Comparison of ENCODE assay signal across 9 cellular contexts in genomic region chr21:42063206-42063577, GRCh38. TPM values are rescaled to one million over a fixed set of nuclear protein-coding genes. Genes with fewer than 3 reads are reported as not detected.
DNase-seq lines count a peak whose midpoint lies in the region; ATAC-seq and TF ChIP-seq lines count a peak whose summit lies in the region.
"Had no signal": no experiment of that assay in that cellular context is flagged by ENCODE, and none has a peak within 500 bp of the region (broad histone marks: within the 10 kb centered on the region; RNA-seq: fewer than 3 reads in every experiment).

No MANE protein-coding gene starts in this region.

- H3K36me3 ChIP-seq in mammary epithelial cell (ENCODE audit: insufficient read depth, low read length): no peaks in the 10 kb centered on the region

- TF ChIP-seq CTCF in mammary epithelial cell (conservative IDR thresholded peaks at IDR 0.05 in 1 of 2, IDR thresholded peaks at IDR 0.05 in 1 of 2; ENCODE audit: extremely low read depth in 1 of 2, insufficient read depth in 1 of 2, low read depth in 1 of 2, low read length in 2 of 2): no peak

- H3K27me3 Mint-ChIP-seq in activated CD8-positive, alpha-beta memory T cell treated with anti-CD3 and anti-CD28 coated beads, Interleukin-2, amount 10 ng/mL, durations not matched to agents 7 days and 5 days: no peaks in the 10 kb centered on the region

- H3K36me3 Mint-ChIP-seq in activated CD8-positive, alpha-beta memory T cell treated with anti-CD3 and anti-CD28 coated beads, Interleukin-2, amount 10 ng/mL, durations not matched to agents 7 days and 5 days: no peaks in the 10 kb centered on the region
- H3K36me3 Mint-ChIP-seq in activated naive CD4-positive, alpha-beta T cell treated with anti-CD3 and anti-CD28 coated beads, Interleukin-2, amount 50 U/mL, for 72 hours: no peaks in the 10 kb centered on the region

- CTCF ChIA-PET in activated CD8-positive, alpha-beta memory T cell treated with anti-CD3 and anti-CD28 coated beads, Interleukin-2, amount 10 ng/mL, durations not matched to agents 7 days and 5 days (lab: Charles Lee): interaction anchor here (0.8 to 2.0 kb wide), 5 partner anchors 45 to 137 kb away, joined by 3 to 11 read pairs (median 4); partner anchors contain the start of gene ZBTB21
- CTCF ChIA-PET in mammary epithelial cell (lab: Charles Lee; ENCODE audit: low non-redundant PET): no interaction called here

- in situ Hi-C loops in mammary epithelial cell (cut with MboI; ENCODE audit: low sequenced_read_pairs in 2 of 2): no loop called here

- H3K79me2 ChIP-seq in mammary epithelial cell (ENCODE audit: insufficient read depth, low read length): no peaks in the 10 kb centered on the region

- peak overlapping the region; percentile 81 for H3K27ac Mint-ChIP-seq in activated CD8-positive, alpha-beta memory T cell treated with anti-CD3 and anti-CD28 coated beads, Interleukin-2, amount 10 ng/mL, durations not matched to agents 7 days and 5 days
- H3K27ac Mint-ChIP-seq in activated naive CD4-positive, alpha-beta T cell treated with anti-CD3 and anti-CD28 coated beads, Interleukin-2, amount 50 U/mL, for 72 hours: peak overlapping the region; percentile 87 to 93

- H3K9me3 ChIP-seq in mammary epithelial cell (replicated peaks; ENCODE audit: insufficient read depth, low read length): no peaks in the 10 kb centered on the region

- H3K4me3 Mint-ChIP-seq in activated CD8-positive, alpha-beta memory T cell treated with anti-CD3 and anti-CD28 coated beads, Interleukin-2, amount 10 ng/mL, durations not matched to agents 7 days and 5 days: peak overlapping the region; percentile 61

- ATAC-seq in activated CD8-positive, alpha-beta memory T cell treated with anti-CD3 and anti-CD28 coated beads, Interleukin-2, amount 10 ng/mL, durations not matched to agents 7 days and 5 days: no peak
- ATAC-seq in activated naive CD4-positive, alpha-beta T cell treated with anti-CD3 and anti-CD28 coated beads, Interleukin-2, amount 50 U/mL, for 72 hours: no peak
- no peak for ATAC-seq in stimulated activated naive CD8-positive, alpha-beta T cell treated with anti-CD3 and anti-CD28 coated beads, Interleukin-15, Interleukin-2, amounts not matched to agents 100 U/mL and 50 U/mL, for 24 hours

- no peak overlapping the region for H2AFZ ChIP-seq in mammary epithelial cell (ENCODE audit: low read depth, low read length)

- 69% methylated on average over 3 of the region's 4 CpGs for WGBS in mammary epithelial cell (ENCODE audit: low coverage, missing lambda C conversion rate)

- H3K9me3 Mint-ChIP-seq in activated CD8-positive, alpha-beta memory T cell treated with anti-CD3 and anti-CD28 coated beads, Interleukin-2, amount 10 ng/mL, durations not matched to agents 7 days and 5 days (ENCODE audit: low read depth): no peaks in the 10 kb centered on the region
- no peaks in the 10 kb centered on the region for H3K9me3 Mint-ChIP-seq in activated naive CD4-positive, alpha-beta T cell treated with anti-CD3 and anti-CD28 coated beads, Interleukin-2, amount 50 U/mL, for 72 hours

- H3K9ac ChIP-seq in mammary epithelial cell (ENCODE audit: insufficient read depth, low read length): no peak overlapping the region

- H3K4me1 ChIP-seq in mammary epithelial cell (ENCODE audit: insufficient read depth, low read length): peaks cover 17% of the 10 kb centered on the region

- BruUV-seq in mammary epithelial cell (replicated peaks; lab: Mats Ljungman, UMichigan): no TSS peak

- H4K20me1 ChIP-seq in mammary epithelial cell (ENCODE audit: insufficient read depth, low read length): no peaks in the 10 kb centered on the region

- H3K27me3 ChIP-seq in mammary epithelial cell (ENCODE audit: insufficient read depth, low read length): no peaks in the 10 kb centered on the region

- no peak for DNase-seq in activated CD8-positive, alpha-beta memory T cell treated with anti-CD3 and anti-CD28 coated beads, Interleukin-2, amount 10 ng/mL, durations not matched to agents 7 days and 5 days
- DNase-seq in activated CD8-positive, alpha-beta memory T cell treated with anti-CD3 and anti-CD28 coated beads, Interleukin-2, amount 50 U/mL, for 48 hours: no peak
- DNase-seq in NCI-H2107 (lab: John Stamatoyannopoulos, UW) (peak; percentile 56), NCI-H1694 (lab: John Stamatoyannopoulos, UW) (no peak), mammary epithelial cell (no peak), HUDEP-2 (lab: John Stamatoyannopoulos, UW; ENCODE audit: unreplicated experiment in 76 of 76) (no peak)
- peak in 1 of 2 donors; percentile 17 for DNase-seq in activated naive CD4-positive, alpha-beta T cell treated with anti-CD3 and anti-CD28 coated beads, Interleukin-2, amount 50 U/mL, for 72 hours (ENCODE audit: low spot score in 2 of 2)
- peak; percentile 36 for DNase-seq in stimulated activated naive CD8-positive, alpha-beta T cell treated with anti-CD3 and anti-CD28 coated beads, Interleukin-15, Interleukin-2, amounts not matched to agents 100 U/mL and 50 U/mL, for 24 hours
- DNase-seq: dermis blood vessel endothelial cell had no signal

- intact Hi-C loops in mammary epithelial cell (cut with micrococcal nuclease): no loop called here

- no peak overlapping the region for H3K4me2 ChIP-seq in mammary epithelial cell (ENCODE audit: insufficient read depth, low read depth, low read length)

- H3K4me1 Mint-ChIP-seq in activated CD8-positive, alpha-beta memory T cell treated with anti-CD3 and anti-CD28 coated beads, Interleukin-2, amount 10 ng/mL, durations not matched to agents 7 days and 5 days: peaks cover 40% of the 10 kb centered on the region

- dilution Hi-C loops in mammary epithelial cell (cut with HindIII; ENCODE audit: low sequenced_read_pairs): no loop called here

- no peak overlapping the region for H3K4me3 ChIP-seq in mammary epithelial cell (replicated peaks in 1 of 3; ENCODE audit: insufficient read depth in 1 of 3, low read depth in 2 of 3, low read length in 3 of 3)

- H3K27ac ChIP-seq in mammary epithelial cell (ENCODE audit: insufficient read depth, low read depth, low read length): no peak overlapping the region

RNA-seq across cellular contexts. Expression of gene UMODL1, which starts 7.9 kb away (rescaled TPM):
- under 1 TPM in 1 of 2 experiments, not detected in 1; 0.05 TPM for total RNA-seq in activated CD8-positive, alpha-beta memory T cell treated with anti-CD3 and anti-CD28 coated beads, Interleukin-2, amount 10 ng/mL, durations not matched to agents 7 days and 5 days
- under 1 TPM; 0.09 to 0.18 TPM for total RNA-seq in activated naive CD4-positive, alpha-beta T cell treated with anti-CD3 and anti-CD28 coated beads, Interleukin-2, amount 50 U/mL, for 72 hours
- under 1 TPM in 1 of 2 donors, not detected in 1; under 0.01 TPM for total RNA-seq in mammary epithelial cell
- polyA plus RNA-seq in mammary epithelial cell: not detected
- not detected for polyA minus RNA-seq in mammary epithelial cell
- total RNA-seq: dermis blood vessel endothelial cell had no signal

RNA-seq across cellular contexts. Expression of gene ZBTB21, which starts 53.0 kb away (rescaled TPM):
- total RNA-seq in activated CD8-positive, alpha-beta memory T cell treated with anti-CD3 and anti-CD28 coated beads, Interleukin-2, amount 10 ng/mL, durations not matched to agents 7 days and 5 days: 10 to 100 TPM; 14.2 to 16.3 TPM
- total RNA-seq in activated naive CD4-positive, alpha-beta T cell treated with anti-CD3 and anti-CD28 coated beads, Interleukin-2, amount 50 U/mL, for 72 hours: 10 to 100 TPM; 28.6 to 61.0 TPM
- total RNA-seq in mammary epithelial cell: 10 to 100 TPM; 16.3 to 22.4 TPM
- polyA plus RNA-seq in mammary epithelial cell: 6.7 TPM
- 11.0 TPM for polyA minus RNA-seq in mammary epithelial cell

Comparison
In these comparisons a context has a peak if more than half of its experiments do, and no peak if none do; other contexts are left out.
1. DNase-seq: peak in NCI-H2107 (single experiment) and stimulated activated naive CD8-positive, alpha-beta T cell treated with anti-CD3 and anti-CD28 coated beads, Interleukin-15, Interleukin-2, amounts not matched to agents 100 U/mL and 50 U/mL, for 24 hours (single experiment); none in activated CD8-positive, alpha-beta memory T cell treated with anti-CD3 and anti-CD28 coated beads, Interleukin-2, amount 10 ng/mL, durations not matched to agents 7 days and 5 days (single experiment), activated CD8-positive, alpha-beta memory T cell treated with anti-CD3 and anti-CD28 coated beads, Interleukin-2, amount 50 U/mL, for 48 hours (single experiment), NCI-H1694 (single experiment), mammary epithelial cell (single experiment) and HUDEP-2 (0 of 76).